ENCODE assay signal across 2 cellular contexts in genomic region chr1:65277605-65278343, GRCh38.
TF ChIP-seq lines count a peak whose summit lies in the region.

No MANE protein-coding gene starts in this region.

TF ChIP-seq in GM23338, 12 proteins besides CTCF, POLR2A, EP300 and RAD21:
- TF ChIP-seq STAT1 (IDR thresholded peaks at IDR 0.05; ENCODE audit: unreplicated experiment) (no peak), ETS1 (IDR thresholded peaks at IDR 0.05) (no peak), CREB1 (CRISPR knock-in tag; IDR thresholded peaks at IDR 0.05; ENCODE audit: low read depth) (no peak), ZNF114 (CRISPR knock-in tag; IDR thresholded peaks at IDR 0.05) (no peak), ZNF462 (CRISPR knock-in tag; IDR thresholded peaks at IDR 0.05) (no peak), POLR2AphosphoS5 (IDR thresholded peaks at IDR 0.05; ENCODE audit: low read depth) (no peak), ZNF331 (CRISPR knock-in tag; IDR thresholded peaks at IDR 0.05; ENCODE audit: low read depth) (no peak), NANOG (IDR thresholded peaks at IDR 0.05; ENCODE audit: borderline replicate concordance) (no peak), EZH2phosphoT487 (IDR thresholded peaks at IDR 0.05; ENCODE audit: unreplicated experiment) (no peak), EZH2 (IDR thresholded peaks at IDR 0.05; ENCODE audit: low read depth, unreplicated experiment) (no peak), JUNB (IDR thresholded peaks at IDR 0.05; ENCODE audit: unreplicated experiment) (no peak)
- TF ChIP-seq, protein P1, sequence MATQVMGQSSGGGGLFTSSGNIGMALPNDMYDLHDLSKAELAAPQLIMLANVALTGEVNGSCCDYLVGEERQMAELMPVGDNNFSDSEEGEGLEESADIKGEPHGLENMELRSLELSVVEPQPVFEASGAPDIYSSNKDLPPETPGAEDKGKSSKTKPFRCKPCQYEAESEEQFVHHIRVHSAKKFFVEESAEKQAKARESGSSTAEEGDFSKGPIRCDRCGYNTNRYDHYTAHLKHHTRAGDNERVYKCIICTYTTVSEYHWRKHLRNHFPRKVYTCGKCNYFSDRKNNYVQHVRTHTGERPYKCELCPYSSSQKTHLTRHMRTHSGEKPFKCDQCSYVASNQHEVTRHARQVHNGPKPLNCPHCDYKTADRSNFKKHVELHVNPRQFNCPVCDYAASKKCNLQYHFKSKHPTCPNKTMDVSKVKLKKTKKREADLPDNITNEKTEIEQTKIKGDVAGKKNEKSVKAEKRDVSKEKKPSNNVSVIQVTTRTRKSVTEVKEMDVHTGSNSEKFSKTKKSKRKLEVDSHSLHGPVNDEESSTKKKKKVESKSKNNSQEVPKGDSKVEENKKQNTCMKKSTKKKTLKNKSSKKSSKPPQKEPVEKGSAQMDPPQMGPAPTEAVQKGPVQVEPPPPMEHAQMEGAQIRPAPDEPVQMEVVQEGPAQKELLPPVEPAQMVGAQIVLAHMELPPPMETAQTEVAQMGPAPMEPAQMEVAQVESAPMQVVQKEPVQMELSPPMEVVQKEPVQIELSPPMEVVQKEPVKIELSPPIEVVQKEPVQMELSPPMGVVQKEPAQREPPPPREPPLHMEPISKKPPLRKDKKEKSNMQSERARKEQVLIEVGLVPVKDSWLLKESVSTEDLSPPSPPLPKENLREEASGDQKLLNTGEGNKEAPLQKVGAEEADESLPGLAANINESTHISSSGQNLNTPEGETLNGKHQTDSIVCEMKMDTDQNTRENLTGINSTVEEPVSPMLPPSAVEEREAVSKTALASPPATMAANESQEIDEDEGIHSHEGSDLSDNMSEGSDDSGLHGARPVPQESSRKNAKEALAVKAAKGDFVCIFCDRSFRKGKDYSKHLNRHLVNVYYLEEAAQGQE (IDR thresholded peaks at IDR 0.05; ENCODE audit: unreplicated experiment): no peak

TF ChIP-seq in H1, 55 proteins besides CTCF, POLR2A, EP300 and RAD21:
- TF ChIP-seq CHD7 (IDR thresholded peaks at IDR 0.05; ENCODE audit: insufficient replicate concordance, low read length) (no peak), YY1 (IDR thresholded peaks at IDR 0.05; ENCODE audit: low read depth, low read length) (no peak), POLR2AphosphoS5 (IDR thresholded peaks at IDR 0.05; ENCODE audit: low read depth, low read length) (no peak), KDM5A (IDR thresholded peaks at IDR 0.05; ENCODE audit: low read length) (no peak), SRF (IDR thresholded peaks at IDR 0.05; ENCODE audit: low read depth, low read length) (no peak), BACH1 (IDR thresholded peaks at IDR 0.05; ENCODE audit: low read length) (no peak)
TF ChIP-seq in H1: peak in this region for 0.
